Comparison of ENCODE assay signal across 20 cellular contexts in genomic region chr1:6057170-6057569, GRCh38.
"Had no signal": no experiment of that assay in that cellular context is flagged by ENCODE, and none has a peak within 500 bp of the region (broad histone marks: within the 10 kb centered on the region; RNA-seq: fewer than 3 reads in every experiment).

No MANE protein-coding gene starts in this region.

- H3K4me1 ChIP-seq: uterus had no signal

- FAIRE-seq: colon, endometrium, frontal cortex, kidney had no signal

- H3K4me3 Mint-ChIP-seq: activated CD4-positive, alpha-beta T cell treated with anti-CD3 and anti-CD28 coated beads, Interleukin-2, amount 10 ng/mL, durations not matched to agents 7 days and 5 days; activated CD8-positive, alpha-beta T cell treated with anti-CD3 and anti-CD28 coated beads, Interleukin-2, amount 10 ng/mL, durations not matched to agents 7 days and 5 days; activated naive CD8-positive, alpha-beta T cell treated with anti-CD3 and anti-CD28 coated beads, Interleukin-2, amount 10 ng/mL, durations not matched to agents 7 days and 5 days; activated T-cell treated with anti-CD3 and anti-CD28 coated beads, Interleukin-2, amount 50 U/mL, for 72 hours had no signal

- H3K36me3 ChIP-seq: right atrium auricular region, tibial nerve, uterus had no signal

- ATAC-seq: activated CD4-positive, CD25-positive, alpha-beta regulatory T cell treated with anti-CD3 and anti-CD28 coated beads, Interleukin-2, amount 50 U/mL, for 24 hours; activated CD8-positive, alpha-beta T cell treated with anti-CD3 and anti-CD28 coated beads, Interleukin-2, amount 10 ng/mL, durations not matched to agents 7 days and 5 days; activated T-cell treated with anti-CD3 and anti-CD28 coated beads, Interleukin-2, amount 50 U/mL, for 72 hours; stimulated activated naive CD8-positive, alpha-beta T cell treated with anti-CD3 and anti-CD28 coated beads, Interleukin-15, Interleukin-2, amounts not matched to agents 100 U/mL and 50 U/mL, for 24 hours had no signal

- H3K9me3 Mint-ChIP-seq: activated CD4-positive, alpha-beta T cell treated with anti-CD3 and anti-CD28 coated beads, Interleukin-2, amount 10 ng/mL, durations not matched to agents 7 days and 5 days; activated naive CD8-positive, alpha-beta T cell treated with anti-CD3 and anti-CD28 coated beads, Interleukin-2, amount 10 ng/mL, durations not matched to agents 7 days and 5 days; activated T-cell treated with anti-CD3 and anti-CD28 coated beads, Interleukin-2, amount 50 U/mL, for 72 hours had no signal

- DNase-seq: activated CD4-positive, alpha-beta T cell treated with anti-CD3 and anti-CD28 coated beads, Interleukin-2, amount 10 ng/mL, durations not matched to agents 7 days and 5 days; activated CD8-positive, alpha-beta T cell treated with anti-CD3 and anti-CD28 coated beads, Interleukin-2, amount 10 ng/mL, durations not matched to agents 7 days and 5 days; activated gamma-delta T cell; activated naive CD8-positive, alpha-beta T cell treated with anti-CD3 and anti-CD28 coated beads, Interleukin-2, amount 10 ng/mL, durations not matched to agents 7 days and 5 days; activated T-cell treated with anti-CD3 and anti-CD28 coated beads, Interleukin-2, amount 50 U/mL, for 72 hours; erythroblast; kidney; stimulated activated CD4-positive, alpha-beta T cell treated with anti-CD3 and anti-CD28 coated beads, Interleukin-12 subunit alpha, Interleukin-12 subunit beta, amount 100 ng/mL, for 4 hours; stimulated activated CD4-positive, alpha-beta T cell treated with anti-CD3 and anti-CD28 coated beads, Interleukin-1b, Interleukin-23, amount 100 ng/mL, for 48 hours; stimulated activated CD8-positive, alpha-beta memory T cell treated with anti-CD3 and anti-CD28 coated beads, Interleukin-4, amount 100 ng/mL, for 48 hours; stimulated activated naive CD8-positive, alpha-beta T cell treated with anti-CD3 and anti-CD28 coated beads, Interleukin-15, Interleukin-2, amounts not matched to agents 100 U/mL and 50 U/mL, for 24 hours; uterus had no signal

- H3K27ac Mint-ChIP-seq: activated CD8-positive, alpha-beta T cell treated with anti-CD3 and anti-CD28 coated beads, Interleukin-2, amount 10 ng/mL, durations not matched to agents 7 days and 5 days; activated naive CD8-positive, alpha-beta T cell treated with anti-CD3 and anti-CD28 coated beads, Interleukin-2, amount 10 ng/mL, durations not matched to agents 7 days and 5 days; progenitor cell of endocrine pancreas had no signal

- H3K4me3 ChIP-seq: lung, right atrium auricular region, tibial nerve, uterus had no signal

- H3K27me3 ChIP-seq: right atrium auricular region, tibial nerve, uterus had no signal

- H3K27me3 Mint-ChIP-seq: activated CD4-positive, alpha-beta T cell treated with anti-CD3 and anti-CD28 coated beads, Interleukin-2, amount 10 ng/mL, durations not matched to agents 7 days and 5 days; activated naive CD8-positive, alpha-beta T cell treated with anti-CD3 and anti-CD28 coated beads, Interleukin-2, amount 10 ng/mL, durations not matched to agents 7 days and 5 days had no signal

- H3K27ac ChIP-seq: right atrium auricular region, tibial nerve, uterus had no signal

- H3K9me3 ChIP-seq: right atrium auricular region, tibial nerve, uterus had no signal
